Comparison of ENCODE assay signal across 13 cellular contexts in the genomic region with DNA sequence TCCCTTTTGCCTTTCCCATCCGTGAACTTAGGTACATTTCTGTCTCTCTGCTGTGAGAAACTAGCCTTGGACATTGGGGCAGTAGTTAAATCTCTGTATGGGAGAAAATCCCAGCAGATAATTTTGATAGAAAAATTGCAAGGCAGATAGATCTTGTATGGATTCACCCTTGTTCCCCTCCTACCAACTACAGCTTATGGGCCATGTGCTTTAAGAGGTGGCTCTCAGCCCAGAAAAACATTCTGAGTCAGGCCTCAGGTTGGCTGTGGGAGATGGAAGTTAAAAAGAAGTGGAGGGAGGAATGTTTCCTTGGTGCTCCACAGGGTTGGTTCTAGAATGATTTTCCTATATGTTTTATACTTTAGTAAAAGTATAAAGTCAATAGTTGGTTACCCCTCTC. TPM values are rescaled to one million over a fixed set of nuclear protein-coding genes. Genes with fewer than 3 reads are reported as not detected.
DNase-seq lines count a peak whose midpoint lies in the region; ATAC-seq and TF ChIP-seq lines count a peak whose summit lies in the region.
"Had no signal": no experiment of that assay in that cellular context is flagged by ENCODE, and none has a peak within 500 bp of the region (broad histone marks: within the 10 kb centered on the region; RNA-seq: fewer than 3 reads in every experiment).

No MANE protein-coding gene starts in this region.

- no peaks in the 10 kb centered on the region for H3K27me3 Mint-ChIP-seq in activated naive CD8-positive, alpha-beta T cell
- H3K27me3 Mint-ChIP-seq in activated naive CD8-positive, alpha-beta T cell treated with anti-CD3 and anti-CD28 coated beads, Interleukin-2, amount 50 U/mL, for 24 hours: no peaks in the 10 kb centered on the region
- peaks cover 6% of the 10 kb centered on the region for H3K27me3 Mint-ChIP-seq in neural progenitor cell (ENCODE audit: insufficient read depth, low read depth)

- H3K4me1 Mint-ChIP-seq in activated naive CD8-positive, alpha-beta T cell (ENCODE audit: low read depth): peaks cover 39% of the 10 kb centered on the region
- H3K4me1 Mint-ChIP-seq in activated naive CD8-positive, alpha-beta T cell treated with anti-CD3 and anti-CD28 coated beads, Interleukin-2, amount 50 U/mL, for 24 hours: peaks cover 40% of the 10 kb centered on the region
- peaks cover 25% of the 10 kb centered on the region for H3K4me1 Mint-ChIP-seq in neural progenitor cell

- H3K27ac ChIP-seq in thoracic aorta (peak overlapping the region; percentile 92 to 96), neural progenitor cell (no peak overlapping the region)
- H3K27ac ChIP-seq: left lung, transverse colon had no signal

- ATAC-seq in activated naive CD8-positive, alpha-beta T cell treated with anti-CD3 and anti-CD28 coated beads, Interleukin-2, amount 50 U/mL, for 24 hours: no peak
- ATAC-seq in thoracic aorta (ENCODE audit: insufficient number of reproducible peaks, low FRiP score, low read depth): no peak
- ATAC-seq in HG03097 (IDR thresholded peaks at IDR 0.05; ENCODE audit: low FRiP score, unreplicated experiment): no peak
- ATAC-seq in HG02938 (IDR thresholded peaks at IDR 0.05; ENCODE audit: unreplicated experiment): no peak
- ATAC-seq: left lung had no signal

- H3K36me3 ChIP-seq in thoracic aorta (peaks cover 21% of the 10 kb centered on the region), neural progenitor cell (peaks cover 1% of the 10 kb centered on the region)

- peaks cover 4% of the 10 kb centered on the region for H3K9me3 Mint-ChIP-seq in activated naive CD8-positive, alpha-beta T cell (ENCODE audit: low read depth)
- peaks cover 5% of the 10 kb centered on the region for H3K9me3 Mint-ChIP-seq in activated naive CD8-positive, alpha-beta T cell treated with anti-CD3 and anti-CD28 coated beads, Interleukin-2, amount 50 U/mL, for 24 hours
- peaks cover 9% of the 10 kb centered on the region for H3K9me3 Mint-ChIP-seq in neural progenitor cell

- no peak overlapping the region for H3K9ac ChIP-seq in neural progenitor cell

- no peak overlapping the region for H3K4me2 ChIP-seq in neural progenitor cell

- H3K36me3 Mint-ChIP-seq in activated naive CD8-positive, alpha-beta T cell: peaks cover 4% of the 10 kb centered on the region
- H3K36me3 Mint-ChIP-seq in activated naive CD8-positive, alpha-beta T cell treated with anti-CD3 and anti-CD28 coated beads, Interleukin-2, amount 50 U/mL, for 24 hours (ENCODE audit: low read depth): peaks cover 9% of the 10 kb centered on the region
- H3K36me3 Mint-ChIP-seq in neural progenitor cell: peaks cover 40% of the 10 kb centered on the region

- H3K27ac Mint-ChIP-seq in activated naive CD8-positive, alpha-beta T cell: peak overlapping the region; percentile 10
- no peak overlapping the region for H3K27ac Mint-ChIP-seq in activated naive CD8-positive, alpha-beta T cell treated with anti-CD3 and anti-CD28 coated beads, Interleukin-2, amount 50 U/mL, for 24 hours
- no peak overlapping the region for H3K27ac Mint-ChIP-seq in neural progenitor cell
- H3K27ac Mint-ChIP-seq: nephron progenitor cell had no signal

- H4K20me1 ChIP-seq in neural progenitor cell (ENCODE audit: low read depth): peaks cover 26% of the 10 kb centered on the region

- H3K4me1 ChIP-seq in thoracic aorta (ENCODE audit: control insufficient read depth in 1 of 2, low read depth in 2 of 2) (peaks cover 37 to 54% of the 10 kb centered on the region in 2 donors), neural progenitor cell (peaks cover 16% of the 10 kb centered on the region)

- H3K27me3 ChIP-seq in thoracic aorta (replicated peaks; ENCODE audit: insufficient read depth) (no peaks in the 10 kb centered on the region), neural progenitor cell (no peaks in the 10 kb centered on the region)
- H3K27me3 ChIP-seq: left lung, transverse colon had no signal

- no peak for DNase-seq in activated naive CD8-positive, alpha-beta T cell treated with anti-CD3 and anti-CD28 coated beads, Interleukin-2, amount 50 U/mL, for 24 hours
- peak; percentile 44 for DNase-seq in amniotic epithelial cell (ENCODE audit: low read depth)
- peak; percentile 52 for DNase-seq in fibroblast of the conjunctiva (ENCODE audit: low read depth)
- no peak for DNase-seq in thoracic aorta (ENCODE audit: low spot score)
- DNase-seq in neural progenitor cell (ENCODE audit: low spot score): no peak
- DNase-seq: activated effector memory CD4-positive, alpha-beta T cell treated with Interleukin-2 at 50 U/mL for 16 hours; glutamatergic neuron; left lung; nephron progenitor cell; transverse colon had no signal

- peaks cover 34% of the 10 kb centered on the region for H3K79me2 ChIP-seq in neural progenitor cell (ENCODE audit: low read depth)

- TF ChIP-seq CTCF in thoracic aorta (IDR thresholded peaks at IDR 0.05): no peak
- TF ChIP-seq CTCF in neural progenitor cell (IDR thresholded peaks at IDR 0.05): no peak

- no peak overlapping the region for H2AFZ ChIP-seq in neural progenitor cell (replicated peaks)

- H3K9me3 ChIP-seq in thoracic aorta: no peaks in the 10 kb centered on the region
- no peaks in the 10 kb centered on the region for H3K9me3 ChIP-seq in neural progenitor cell (ENCODE audit: low read depth)
- H3K9me3 ChIP-seq: transverse colon had no signal

- H3K4me3 ChIP-seq in thoracic aorta (no peak overlapping the region), neural progenitor cell (no peak overlapping the region)
- H3K4me3 ChIP-seq: left lung, transverse colon had no signal

- H3K4me3 Mint-ChIP-seq in activated naive CD8-positive, alpha-beta T cell: no peak overlapping the region
- H3K4me3 Mint-ChIP-seq in activated naive CD8-positive, alpha-beta T cell treated with anti-CD3 and anti-CD28 coated beads, Interleukin-2, amount 50 U/mL, for 24 hours: no peak overlapping the region
- H3K4me3 Mint-ChIP-seq in neural progenitor cell: no peak overlapping the region

- H3F3A ChIP-seq in neural progenitor cell (ENCODE audit: low read depth): peaks cover 53% of the 10 kb centered on the region

RNA-seq across cellular contexts. Expression of gene KDM3B, which starts 1.4 kb away (rescaled TPM):
- total RNA-seq in thoracic aorta (10 to 100 TPM; 50.1 to 86.2 TPM), neural progenitor cell (ENCODE audit: low replicate concordance) (130 and 136 TPM in 2 replicates)

RNA-seq across cellular contexts. Expression of gene FAM53C, which starts 13.0 kb away (rescaled TPM):
- total RNA-seq in thoracic aorta (10 to 100 TPM; 22.6 to 24.9 TPM), neural progenitor cell (ENCODE audit: low replicate concordance) (68.0 and 72.5 TPM in 2 replicates)

RNA-seq across cellular contexts. Expression of gene CDC25C, which starts 19.5 kb away (rescaled TPM):
- total RNA-seq in thoracic aorta (not detected), neural progenitor cell (ENCODE audit: low replicate concordance) (45.8 and 48.6 TPM in 2 replicates)

Comparison
In these comparisons a context has a peak if more than half of its experiments do, and no peak if none do; other contexts are left out.
1. DNase-seq: peak in amniotic epithelial cell (single experiment) and fibroblast of the conjunctiva (single experiment); none in activated naive CD8-positive, alpha-beta T cell treated with anti-CD3 and anti-CD28 coated beads, Interleukin-2, amount 50 U/mL, for 24 hours (single experiment), thoracic aorta (single experiment) and neural progenitor cell (single experiment).
2. RNA of gene CDC25C, which starts 19.5 kb away (total RNA-seq): 45.8 to 48.6 TPM in neural progenitor cell; not detected in thoracic aorta; every median in the first group is over 10 times any median in the second.